ENCODE assay signal across 8 cellular contexts in the genomic region with DNA sequence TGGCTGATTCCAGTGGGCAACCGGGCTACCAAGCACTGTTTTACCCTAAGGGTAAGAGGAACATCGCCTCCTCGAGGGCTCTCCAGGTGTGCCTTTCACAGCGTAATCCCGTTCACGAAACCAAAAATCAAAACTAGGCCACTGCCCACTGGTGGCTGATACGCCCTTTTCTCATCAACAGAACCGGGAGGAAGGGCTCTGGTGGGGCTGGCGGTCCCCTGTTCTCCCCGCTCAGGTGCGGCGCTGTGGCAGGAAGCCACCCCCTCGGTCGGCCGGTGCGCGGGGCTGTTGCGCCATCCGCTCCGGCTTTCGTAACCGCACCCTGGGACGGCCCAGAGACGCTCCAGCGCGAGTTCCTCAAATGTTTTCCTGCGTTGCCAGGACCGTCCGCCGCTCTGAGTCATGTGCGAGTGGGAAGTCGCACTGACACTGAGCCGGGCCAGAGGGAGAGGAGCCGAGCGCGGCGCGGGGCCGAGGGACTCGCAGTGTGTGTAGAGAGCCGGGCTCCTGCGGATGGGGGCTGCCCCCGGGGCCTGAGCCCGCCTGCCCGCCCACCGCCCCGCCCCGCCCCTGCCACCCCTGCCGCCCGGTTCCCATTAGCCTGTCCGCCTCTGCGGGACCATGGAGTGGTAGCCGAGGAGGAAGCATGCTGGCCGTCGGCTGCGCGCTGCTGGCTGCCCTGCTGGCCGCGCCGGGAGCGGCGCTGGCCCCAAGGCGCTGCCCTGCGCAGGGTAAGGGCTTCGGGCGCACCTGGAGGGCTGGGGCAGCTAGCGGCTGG. TPM values are rescaled to one million over a fixed set of nuclear protein-coding genes. Genes with fewer than 3 reads are reported as not detected.
DNase-seq lines count a peak whose midpoint lies in the region; ATAC-seq and TF ChIP-seq lines count a peak whose summit lies in the region.

Gene IL6R (plus strand): TSS at position 360 of the 778 bp plus-strand sequence. CDS start 287 bp downstream, at position 647.

- no peaks in the 10 kb centered on the region for H3K9me3 Mint-ChIP-seq in activated naive CD8-positive, alpha-beta T cell (ENCODE audit: low read depth)
- peaks cover 6% of the 10 kb centered on the region for H3K9me3 Mint-ChIP-seq in glutamatergic neuron (ENCODE audit: unreplicated experiment)

- no peaks in the 10 kb centered on the region for H3K27me3 ChIP-seq in neutrophil
- no peaks in the 10 kb centered on the region for H3K27me3 ChIP-seq in thoracic aorta (replicated peaks; ENCODE audit: insufficient read depth)

- in situ Hi-C loops in SK-MEL-5 (cut with HindIII; ENCODE audit: low pct_unique_long_range_greater_than_20kb, low sequenced_read_pairs), result no loop called here

- peak within 1 kb of the TSS; percentile 99 for H3K27ac ChIP-seq in neutrophil
- peak within 1 kb of the TSS; percentile 76 to 90 for H3K27ac ChIP-seq in thoracic aorta

- no peak for TF ChIP-seq CTCF in glutamatergic neuron (IDR thresholded peaks at IDR 0.05; ENCODE audit: partially characterized antibody, unreplicated experiment)
- TF ChIP-seq CTCF in neutrophil (IDR thresholded peaks at IDR 0.05), result peak; percentile 57
- TF ChIP-seq CTCF in thoracic aorta (IDR thresholded peaks at IDR 0.05), result peak; percentile 42

- peak; percentile 39 for ATAC-seq in GM18502 (IDR thresholded peaks at IDR 0.05; ENCODE audit: poor library complexity, unreplicated experiment)
- peak; percentile 65 for ATAC-seq in thoracic aorta (ENCODE audit: insufficient number of reproducible peaks, low FRiP score, low read depth)

- peak within 1 kb of the TSS; percentile 92 for H3K4me3 Mint-ChIP-seq in activated naive CD8-positive, alpha-beta T cell
- peak within 1 kb of the TSS; percentile 81 for H3K4me3 Mint-ChIP-seq in glutamatergic neuron (ENCODE audit: unreplicated experiment)

- H3K4me3 ChIP-seq in neutrophil (ENCODE audit: low read depth in 1 of 2, low read length in 1 of 2) (peak within 1 kb of the TSS; percentile 86 to 96), thoracic aorta (peak within 1 kb of the TSS; percentile 84)

- H3K9me3 ChIP-seq in neutrophil (no peaks in the 10 kb centered on the region), thoracic aorta (no peaks in the 10 kb centered on the region)

- peak within 1 kb of the TSS; percentile 94 for H3K27ac Mint-ChIP-seq in activated naive CD8-positive, alpha-beta T cell
- H3K27ac Mint-ChIP-seq in glutamatergic neuron (ENCODE audit: unreplicated experiment), result no peak within 1 kb of the TSS

- no peaks in the 10 kb centered on the region for H3K27me3 Mint-ChIP-seq in activated naive CD8-positive, alpha-beta T cell
- H3K27me3 Mint-ChIP-seq in glutamatergic neuron (ENCODE audit: unreplicated experiment), result peaks cover 10% of the 10 kb centered on the region

- H3K36me3 ChIP-seq in neutrophil (no peaks in the 10 kb centered on the region), thoracic aorta (no peaks in the 10 kb centered on the region)

- peaks cover 79% of the 10 kb centered on the region for H3K4me1 Mint-ChIP-seq in activated naive CD8-positive, alpha-beta T cell (ENCODE audit: low read depth)
- no peaks in the 10 kb centered on the region for H3K4me1 Mint-ChIP-seq in glutamatergic neuron (ENCODE audit: low read depth, unreplicated experiment)

- H3K4me1 ChIP-seq in neutrophil (ENCODE audit: control insufficient read depth in 1 of 2, insufficient read depth in 1 of 2, low read depth in 1 of 2, low read length in 1 of 2) (peaks cover 77 to 88% of the 10 kb centered on the region in 2 experiments), thoracic aorta (ENCODE audit: control insufficient read depth in 1 of 2, low read depth in 2 of 2) (peaks cover 12 to 28% of the 10 kb centered on the region in 2 donors)

- no peaks in the 10 kb centered on the region for H3K36me3 Mint-ChIP-seq in activated naive CD8-positive, alpha-beta T cell
- H3K36me3 Mint-ChIP-seq in glutamatergic neuron (ENCODE audit: unreplicated experiment), result no peaks in the 10 kb centered on the region

- peak; percentile 43 for DNase-seq in 8988T
- DNase-seq in HK-2 (ENCODE audit: unreplicated experiment), result peak; percentile 93
- peak; percentile 85 for DNase-seq in SK-MEL-5 (ENCODE audit: low read depth, low spot score)
- peak; percentile 64 for DNase-seq in glutamatergic neuron
- peak; percentile 87 for DNase-seq in thoracic aorta (ENCODE audit: low spot score)

RNA-seq across cellular contexts. Expression of gene IL6R, which starts in this region (rescaled TPM):
- total RNA-seq in SK-MEL-5 (2014; rRNA removed; shearing (Covaris generic)), result 423 and 449 TPM in 2 replicates
- polyA plus RNA-seq in SK-MEL-5 (2015; cell fraction: cytosol; rRNA removed), result 356 and 396 TPM in 2 replicates
- polyA plus RNA-seq in SK-MEL-5 (2015; cell fraction: nucleus; rRNA removed), result 73.7 and 89.0 TPM in 2 replicates
- total RNA-seq in glutamatergic neuron (ENCODE audit: unreplicated experiment) (1.6 TPM), thoracic aorta (10 to 100 TPM; 25.8 to 48.3 TPM)

Comparison
In these comparisons a context has a peak if more than half of its experiments do, and no peak if none do; other contexts are left out.
1. Peak in every context shown above with its lines: DNase-seq, ATAC-seq, H3K4me3 ChIP-seq and H3K27ac ChIP-seq.
2. RNA of gene IL6R (total RNA-seq): 423 to 449 TPM in SK-MEL-5 and 25.8 to 48.3 TPM in thoracic aorta; 1.6 TPM in glutamatergic neuron (single experiment); every median in the first group is over 10 times any median in the second.
3. DNase-seq: peak in every context shown above with its lines; median percentile 93 in HK-2; 87 in thoracic aorta; 85 in SK-MEL-5; 64 in glutamatergic neuron; 43 in 8988T.